In genomic region chr1:37989381-37989930, GRCh38 we compare ENCODE assay signal across 8 cellular contexts. TPM values are rescaled to one million over a fixed set of nuclear protein-coding genes. Genes with fewer than 3 reads are reported as not detected.
DNase-seq lines count a peak whose midpoint lies in the region; ATAC-seq lines count a peak whose summit lies in the region.

No MANE protein-coding gene starts in this region.

- peak; percentile 52 for DNase-seq in NCI-H82 (lab: John Stamatoyannopoulos, UW)
- no peak for DNase-seq in NCI-H82 treated with DMSO at 0.1 percent for 48 hours (lab: John Stamatoyannopoulos, UW; ENCODE audit: unreplicated experiment)
- peak; percentile 53 for DNase-seq in NCI-H69 (lab: John Stamatoyannopoulos, UW)
- peak in 1 of 2 donors; percentile 42 for DNase-seq in activated naive CD4-positive, alpha-beta T cell treated with anti-CD3 and anti-CD28 coated beads, Interleukin-2, amount 50 U/mL, for 72 hours (ENCODE audit: low spot score in 2 of 2)
- peak; percentile 48 for DNase-seq in left ventricle myocardium superior
- DNase-seq in sciatic nerve (ENCODE audit: low spot score): no peak
- no peak for DNase-seq in DMS114 treated with DMSO at 0.1 percent for 48 hours (lab: John Stamatoyannopoulos, UW; ENCODE audit: unreplicated experiment)

- no peaks in the 10 kb centered on the region for H3K9me3 Mint-ChIP-seq in activated naive CD4-positive, alpha-beta T cell treated with anti-CD3 and anti-CD28 coated beads, Interleukin-2, amount 50 U/mL, for 72 hours

- H3K27ac Mint-ChIP-seq in activated naive CD4-positive, alpha-beta T cell treated with anti-CD3 and anti-CD28 coated beads, Interleukin-2, amount 50 U/mL, for 72 hours: peak overlapping the region; percentile 86 to 93

- intact Hi-C loops in left ventricle myocardium superior (cut with micrococcal nuclease): no loop called here
- intact Hi-C loops in sciatic nerve (cut with DNase I): no loop called here

- peaks cover 26 to 36% of the 10 kb centered on the region in 2 donors for H3K36me3 Mint-ChIP-seq in activated naive CD4-positive, alpha-beta T cell treated with anti-CD3 and anti-CD28 coated beads, Interleukin-2, amount 50 U/mL, for 72 hours

- ATAC-seq in HG02642 (IDR thresholded peaks at IDR 0.05; ENCODE audit: poor library complexity, unreplicated experiment) (peak; percentile 16), left ventricle myocardium superior (peak; percentile 40), sciatic nerve (peak; percentile 51)
- peak; percentile 41 to 66 for ATAC-seq in activated naive CD4-positive, alpha-beta T cell treated with anti-CD3 and anti-CD28 coated beads, Interleukin-2, amount 50 U/mL, for 72 hours

RNA-seq across cellular contexts. Expression of gene SF3A3, which starts 0.4 kb away (rescaled TPM):
- 10 to 100 TPM; 92.9 to 99.3 TPM for total RNA-seq in activated naive CD4-positive, alpha-beta T cell treated with anti-CD3 and anti-CD28 coated beads, Interleukin-2, amount 50 U/mL, for 72 hours
- total RNA-seq in left ventricle myocardium superior: 28.2 TPM
- total RNA-seq in sciatic nerve: 47.9 TPM

RNA-seq across cellular contexts. Expression of gene FHL3, which starts 15.9 kb away (rescaled TPM):
- 10 to 100 TPM; 17.9 to 39.0 TPM for total RNA-seq in activated naive CD4-positive, alpha-beta T cell treated with anti-CD3 and anti-CD28 coated beads, Interleukin-2, amount 50 U/mL, for 72 hours
- 13.3 TPM for total RNA-seq in left ventricle myocardium superior
- 27.9 TPM for total RNA-seq in sciatic nerve

RNA-seq across cellular contexts. Expression of gene UTP11, which starts 23.1 kb away (rescaled TPM):
- total RNA-seq in activated naive CD4-positive, alpha-beta T cell treated with anti-CD3 and anti-CD28 coated beads, Interleukin-2, amount 50 U/mL, for 72 hours: 10 to 100 TPM; 55.7 to 92.2 TPM
- total RNA-seq in left ventricle myocardium superior: 38.6 TPM
- 32.6 TPM for total RNA-seq in sciatic nerve

RNA-seq across cellular contexts. Expression of gene INPP5B, which starts 42.6 kb away (rescaled TPM):
- total RNA-seq in activated naive CD4-positive, alpha-beta T cell treated with anti-CD3 and anti-CD28 coated beads, Interleukin-2, amount 50 U/mL, for 72 hours: 10 to 100 TPM; 34.2 to 52.7 TPM
- 12.0 TPM for total RNA-seq in left ventricle myocardium superior
- total RNA-seq in sciatic nerve: 44.4 TPM

RNA-seq across cellular contexts. Expression of gene POU3F1, which starts 57.1 kb away (rescaled TPM):
- total RNA-seq in activated naive CD4-positive, alpha-beta T cell treated with anti-CD3 and anti-CD28 coated beads, Interleukin-2, amount 50 U/mL, for 72 hours: not detected
- total RNA-seq in left ventricle myocardium superior: not detected
- 19.1 TPM for total RNA-seq in sciatic nerve

Comparison
In these comparisons a context has a peak if more than half of its experiments do, and no peak if none do; other contexts are left out.
1. DNase-seq: peak in NCI-H82 (single experiment), NCI-H69 (single experiment) and left ventricle myocardium superior (single experiment); none in NCI-H82 treated with DMSO at 0.1 percent for 48 hours (single experiment), sciatic nerve (single experiment) and DMS114 treated with DMSO at 0.1 percent for 48 hours (single experiment).
2. Peak in every context shown above with its lines, with median percentiles within 50 percentile points of each other: ATAC-seq.